Comparison of ENCODE assay signal across 10 cellular contexts in genomic region chr14:61536661-61537566, GRCh38.
A peak's percentile ranks its signal among the peaks of the same experiment; 100 is the strongest.
DNase-seq lines count a peak whose midpoint lies in the region; ATAC-seq, FAIRE-seq and TF ChIP-seq lines count a peak whose summit lies in the region.
"Had no signal": no experiment of that assay in that cellular context is flagged by ENCODE, and none has a peak within 500 bp of the region (broad histone marks: within the 10 kb centered on the region; RNA-seq: fewer than 3 reads in every experiment).

No MANE protein-coding gene starts in this region.

- no peak for ATAC-seq in activated naive CD8-positive, alpha-beta T cell treated with anti-CD3 and anti-CD28 coated beads, Interleukin-2, amount 10 ng/mL, durations not matched to agents 7 days and 5 days (ENCODE audit: low read depth)
- peak; percentile 72 for ATAC-seq in HepG2

- peak overlapping the region; percentile 77 for H3K4me2 ChIP-seq in HepG2 (ENCODE audit: low read depth, low read length)

- WGBS in HepG2 (ENCODE audit: low lambda C conversion rate) = 4% methylated on average over 12 of the region's 12 CpGs
- WGBS in transverse colon (ENCODE audit: low coverage in 1 of 2), 2 donors = 73 to 81% methylated on average over 7 to 12 of the region's 12 CpGs

- no peak for TF ChIP-seq RAD21 in HepG2 (CRISPR knock-in tag; IDR thresholded peaks at IDR 0.05)

- peaks cover 86% of the 10 kb centered on the region for H3K4me1 Mint-ChIP-seq in activated naive CD4-positive, alpha-beta T cell treated with anti-CD3 and anti-CD28 coated beads for 36 hours (ENCODE audit: low read depth)
- H3K4me1 Mint-ChIP-seq in activated naive CD8-positive, alpha-beta T cell treated with anti-CD3 and anti-CD28 coated beads, Interleukin-2, amount 10 ng/mL, durations not matched to agents 7 days and 5 days = peaks cover 65% of the 10 kb centered on the region

- TSS peak; percentile 97 for BruUV-seq in HepG2 (replicated peaks; lab: Mats Ljungman, UMichigan)

- peak overlapping the region; percentile 78 for H3K9ac ChIP-seq in HepG2 (ENCODE audit: insufficient read depth, low read depth, low read length)

- H3K27ac Mint-ChIP-seq in activated naive CD4-positive, alpha-beta T cell treated with anti-CD3 and anti-CD28 coated beads for 36 hours = peak overlapping the region; percentile 92
- H3K27ac Mint-ChIP-seq in activated naive CD8-positive, alpha-beta T cell treated with anti-CD3 and anti-CD28 coated beads, Interleukin-2, amount 10 ng/mL, durations not matched to agents 7 days and 5 days = peak overlapping the region; percentile 42

- H3K4me3 Mint-ChIP-seq in activated naive CD4-positive, alpha-beta T cell treated with anti-CD3 and anti-CD28 coated beads for 36 hours = no peak overlapping the region
- H3K4me3 Mint-ChIP-seq in activated naive CD8-positive, alpha-beta T cell treated with anti-CD3 and anti-CD28 coated beads, Interleukin-2, amount 10 ng/mL, durations not matched to agents 7 days and 5 days = no peak overlapping the region

- TF ChIP-seq EP300 in HepG2 (IDR thresholded peaks at IDR 0.05; ENCODE audit: low read depth in 2 of 2, low read length in 2 of 2) = peak in 1 of 2 experiments; percentile 85; a peak in 2 of 4 replicates
- peak; percentile 76; the same call in 1 of the 2 replicates for TF ChIP-seq EP300 in HepG2 (CRISPR knock-in tag; IDR thresholded peaks at IDR 0.05; ENCODE audit: borderline replicate concordance)
- no peak for TF ChIP-seq EP300 in transverse colon (IDR thresholded peaks at IDR 0.05; ENCODE audit: low read depth)

- no peaks in the 10 kb centered on the region for H3K79me2 ChIP-seq in HepG2 (ENCODE audit: insufficient read depth, low read length)

- no peaks in the 10 kb centered on the region for H4K20me1 ChIP-seq in HepG2 (ENCODE audit: insufficient read depth, low read length)

- POLR2A ChIA-PET in activated naive CD8-positive, alpha-beta T cell treated with anti-CD3 and anti-CD28 coated beads, Interleukin-2, amount 10 ng/mL, durations not matched to agents 7 days and 5 days (lab: Charles Lee) = interaction anchor here (1.4 kb wide), 1 partner anchor 10 kb away, joined by 4 read pairs; no protein-coding TSS in a partner anchor
- POLR2A ChIA-PET in HepG2 (lab: Yijun Ruan, JAX) = interaction anchor here (0.9 to 5.6 kb wide), 15 partner anchors 10 to 225 kb away, joined by 3 to 146 read pairs (median 6); partner anchors contain the start of genes HIF1A and SNAPC1

- no peak for DNase-seq in activated naive CD4-positive, alpha-beta T cell treated with anti-CD3 and anti-CD28 coated beads for 36 hours
- DNase-seq in activated naive CD4-positive, alpha-beta T cell treated with anti-CD3 and anti-CD28 coated beads, Interleukin-2, amount 50 U/mL, for 16 hours = no peak
- DNase-seq in activated naive CD8-positive, alpha-beta T cell treated with anti-CD3 and anti-CD28 coated beads, Interleukin-2, amount 10 ng/mL, durations not matched to agents 7 days and 5 days = no peak
- DNase-seq in HepG2 (ENCODE audit: low spot score) (peak; percentile 96), transverse colon (no peak), mesenteric fat pad (ENCODE audit: low spot score) (no peak), coronary artery (ENCODE audit: low spot score) (no peak)
- DNase-seq in stimulated activated CD4-positive, alpha-beta T cell treated with anti-CD3 and anti-CD28 coated beads, Interleukin-1b, Interleukin-23, amount 100 ng/mL, for 48 hours = no peak
- DNase-seq: effector memory CD4-positive, alpha-beta T cell; NCI-H1092 had no signal

- no peaks in the 10 kb centered on the region for H3K27me3 ChIP-seq in HepG2 (ENCODE audit: control insufficient read depth in 1 of 2, insufficient read depth in 2 of 2, low read length in 2 of 2)
- H3K27me3 ChIP-seq in transverse colon = no peaks in the 10 kb centered on the region

- FAIRE-seq in HepG2 (lab: Jason Lieb, UNC) = peak; percentile 67

- 0 out of 4 replicates have a peak, but pooled peaks of 1 of the 2 experiments have one; percentile 25 for TF ChIP-seq POLR2A in HepG2 (IDR thresholded peaks at IDR 0.05; ENCODE audit: insufficient read depth in 1 of 2, low read depth in 2 of 2, low read length in 2 of 2)
- TF ChIP-seq POLR2A in transverse colon (IDR thresholded peaks at IDR 0.05) = no peak

- TF ChIP-seq CTCF in HepG2 (CRISPR knock-in tag; IDR thresholded peaks at IDR 0.05) (no peak), transverse colon (IDR thresholded peaks at IDR 0.05) (no peak), coronary artery (IDR thresholded peaks at IDR 0.05) (no peak)

- no peaks in the 10 kb centered on the region for H3K9me3 Mint-ChIP-seq in activated naive CD4-positive, alpha-beta T cell treated with anti-CD3 and anti-CD28 coated beads for 36 hours
- H3K9me3 Mint-ChIP-seq in activated naive CD8-positive, alpha-beta T cell treated with anti-CD3 and anti-CD28 coated beads, Interleukin-2, amount 10 ng/mL, durations not matched to agents 7 days and 5 days = no peaks in the 10 kb centered on the region

- in situ Hi-C loops in HepG2 (cut with HindIII; ENCODE audit: extremely low pct_ligation_motif_present, low pct_unique_long_range_greater_than_20kb) = loop anchor here (10.0 kb wide), 1 partner anchor 62 kb away; no protein-coding TSS in a partner anchor
- in situ Hi-C loops in transverse colon (cut with MboI; ENCODE audit: low pct_ligation_motif_present in 1 of 4, low pct_unique_long_range_greater_than_20kb in 1 of 4, low sequenced_read_pairs in 3 of 4) = no loop called here

- CTCF ChIA-PET in activated naive CD4-positive, alpha-beta T cell treated with anti-CD3 and anti-CD28 coated beads for 36 hours (lab: Charles Lee) = interaction anchor here (0.5 to 1.6 kb wide), 8 partner anchors 13 to 301 kb away, joined by 3 to 5 read pairs (median 4); no protein-coding TSS in a partner anchor
- CTCF ChIA-PET in HepG2 (lab: Yijun Ruan, JAX; ENCODE audit: low intra/inter-chr PET ratio, low total read pairs) = no interaction called here

- no peaks in the 10 kb centered on the region for H3K9me3 ChIP-seq in HepG2 (ENCODE audit: low read length)
- no peaks in the 10 kb centered on the region for H3K9me3 ChIP-seq in transverse colon

- intact Hi-C loops in activated naive CD4-positive, alpha-beta T cell treated with anti-CD3 and anti-CD28 coated beads for 36 hours (cut with micrococcal nuclease) = loop anchor here (1.0 kb wide), 6 partner anchors 12 to 83 kb away; no protein-coding TSS in a partner anchor
- intact Hi-C loops in HepG2 (cut with micrococcal nuclease; ENCODE audit: unreplicated experiment) (loop anchor here (1.0 to 10.0 kb wide), 9 partner anchors 10 to 298 kb away; partner anchors contain the start of gene HIF1A), transverse colon (cut with DNase I; ENCODE audit: low total_unique reads) (no loop called here)

- H3K4me1 ChIP-seq in HepG2 (ENCODE audit: insufficient read depth, low read length) = peaks cover 58% of the 10 kb centered on the region
- peaks cover 3 to 67% (median 42%) of the 10 kb centered on the region in 4 donors for H3K4me1 ChIP-seq in transverse colon

- no peak overlapping the region for H2AFZ ChIP-seq in HepG2 (ENCODE audit: low read length)

- H3K4me3 ChIP-seq in HepG2 (replicated peaks in 1 of 3; ENCODE audit: insufficient read depth in 1 of 3, low read depth in 2 of 3, low read length in 3 of 3) (peak overlapping the region in 2 of 3 experiments; percentile 14 to 44; a peak in 3 of 6 replicates), transverse colon (no peak overlapping the region), coronary artery (no peak overlapping the region)

- H3K27ac ChIP-seq in HepG2 (ENCODE audit: extremely low read length, insufficient read depth, low read length) (peak overlapping the region; percentile 91), transverse colon (peak overlapping the region; percentile 69 to 82 (median 74)), coronary artery (no peak overlapping the region)

- H3K36me3 Mint-ChIP-seq in activated naive CD4-positive, alpha-beta T cell treated with anti-CD3 and anti-CD28 coated beads for 36 hours (ENCODE audit: low read depth) = peaks cover 63% of the 10 kb centered on the region
- peaks cover 72% of the 10 kb centered on the region for H3K36me3 Mint-ChIP-seq in activated naive CD8-positive, alpha-beta T cell treated with anti-CD3 and anti-CD28 coated beads, Interleukin-2, amount 10 ng/mL, durations not matched to agents 7 days and 5 days

- no peaks in the 10 kb centered on the region for H3K36me3 ChIP-seq in HepG2 (replicated peaks in 1 of 2; ENCODE audit: control insufficient read depth in 1 of 2, insufficient read depth in 2 of 2, low read length in 2 of 2)
- no peaks in the 10 kb centered on the region for H3K36me3 ChIP-seq in transverse colon

- no peaks in the 10 kb centered on the region for H3K27me3 Mint-ChIP-seq in activated naive CD4-positive, alpha-beta T cell treated with anti-CD3 and anti-CD28 coated beads for 36 hours (ENCODE audit: low read depth)
- no peaks in the 10 kb centered on the region for H3K27me3 Mint-ChIP-seq in activated naive CD8-positive, alpha-beta T cell treated with anti-CD3 and anti-CD28 coated beads, Interleukin-2, amount 10 ng/mL, durations not matched to agents 7 days and 5 days

TF ChIP-seq in HepG2, 621 proteins besides CTCF, POLR2A, EP300 and RAD21 (continues in another document):
- TF ChIP-seq LRRFIP1 (CRISPR knock-in tag; conservative IDR thresholded peaks at IDR 0.05) = no peak
- peak; percentile 6; the same call in 1 of the 2 replicates for TF ChIP-seq ZNF292 (CRISPR knock-in tag; IDR thresholded peaks at IDR 0.05; ENCODE audit: borderline replicate concordance, low read depth)
- no peak for TF ChIP-seq ETV5 (CRISPR knock-in tag; IDR thresholded peaks at IDR 0.05; ENCODE audit: borderline replicate concordance)

Comparison
In these comparisons a context has a peak if more than half of its experiments do, and no peak if none do; other contexts are left out.
1. H3K27ac ChIP-seq: peak in HepG2 (single experiment) and transverse colon (4 of 4); none in coronary artery (0 of 2).
2. H3K4me3 ChIP-seq: peak in HepG2 (2 of 3); none in transverse colon (0 of 4) and coronary artery (single experiment).